22 cellular contexts compared by ENCODE assay signal in the genomic region with DNA sequence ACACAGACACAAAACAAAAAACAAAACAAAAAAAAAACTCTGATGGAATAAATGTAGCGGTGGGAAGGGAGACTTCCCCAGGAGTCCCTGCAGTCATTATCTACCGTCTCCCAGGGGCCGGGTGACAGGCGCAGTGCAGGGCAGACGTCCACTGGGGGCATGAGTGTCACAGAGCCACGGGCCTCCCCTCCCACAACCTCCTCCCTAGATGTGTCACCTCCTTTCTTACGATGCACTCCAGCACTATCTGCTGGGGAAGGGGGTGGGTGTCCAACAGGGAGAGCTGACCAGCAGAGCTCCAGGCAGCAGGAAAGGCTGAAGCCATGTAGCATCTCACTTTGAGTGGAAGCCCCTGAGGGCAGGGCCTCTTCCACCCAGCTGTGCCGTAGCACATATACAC.
A peak's percentile ranks its signal among the peaks of the same experiment; 100 is the strongest.
DNase-seq lines count a peak whose midpoint lies in the region; ATAC-seq, FAIRE-seq and TF ChIP-seq lines count a peak whose summit lies in the region.
"Had no signal": no experiment of that assay in that cellular context is flagged by ENCODE, and none has a peak within 500 bp of the region (broad histone marks: within the 10 kb centered on the region; RNA-seq: fewer than 3 reads in every experiment).

No MANE protein-coding gene starts in this region.

- FAIRE-seq in K562 (lab: Jason Lieb, UNC): no peak
- FAIRE-seq: G401.6, GM19239, kidney had no signal

- 0% methylated on average over 8 of the region's 8 CpGs for WGBS in K562 (ENCODE audit: insufficient coverage, low coverage, missing lambda C conversion rate)

- intact Hi-C loops in activated CD4-positive, alpha-beta T cell treated with anti-CD3 and anti-CD28 coated beads for 36 hours (cut with DNase I, micrococcal nuclease): no loop called here
- intact Hi-C loops in K562 (cut with micrococcal nuclease) (no loop called here), upper lobe of right lung (cut with DNase I) (no loop called here)

- H3K4me2 ChIP-seq in K562 (ENCODE audit: insufficient read depth, low read length): no peak overlapping the region

- peak; percentile 22 for DNase-seq in activated CD4-positive, alpha-beta T cell treated with anti-CD3 and anti-CD28 coated beads for 48 hours
- no peak for DNase-seq in activated CD4-positive, alpha-beta T cell treated with anti-CD3 and anti-CD28 coated beads for 36 hours
- DNase-seq in MV-4-11 (lab: John Stamatoyannopoulos, UW): peak; percentile 38
- DNase-seq in K562 (ENCODE audit: extremely low read depth in 1 of 4, low spot score in 3 of 4): peak in 3 of 4 experiments; percentile 22 to 33 (median 31)
- DNase-seq in upper lobe of right lung: no peak
- no peak for DNase-seq in glutamatergic neuron
- DNase-seq in NCI-H446 (lab: John Stamatoyannopoulos, UW): no peak
- DNase-seq: activated CD4-positive, alpha-beta T cell treated with anti-CD3 and anti-CD28 coated beads, Interleukin-2, amount 10 ng/mL, durations not matched to agents 24 days and 14 days; activated naive CD8-positive, alpha-beta T cell treated with anti-CD3 and anti-CD28 coated beads for 36 hours; CD4-positive, alpha-beta memory T cell; kidney; NCI-H1105 treated with DMSO at 0.1 percent for 48 hours; retina; stimulated activated naive CD8-positive, alpha-beta T cell treated with anti-CD3 and anti-CD28 coated beads, Interleukin-15, Interleukin-2, amounts not matched to agents 100 U/mL and 50 U/mL, for 24 hours; T-helper 2 cell had no signal

- H3K36me3 ChIP-seq in K562 (ENCODE audit: control insufficient read depth, insufficient read depth, low read length) (no peaks in the 10 kb centered on the region), upper lobe of right lung (no peaks in the 10 kb centered on the region)
- H3K36me3 ChIP-seq: upper lobe of left lung had no signal

- H3K27ac ChIP-seq in K562 (ENCODE audit: extremely low read depth, low read depth, low read length) (no peak overlapping the region), upper lobe of right lung (no peak overlapping the region)
- H3K27ac ChIP-seq: upper lobe of left lung had no signal

- BruUV-seq in K562 (replicated peaks; lab: Mats Ljungman, UMichigan): no TSS peak

- no peaks in the 10 kb centered on the region for H3K9me1 ChIP-seq in K562 (ENCODE audit: control insufficient read depth, insufficient read depth, low read length)

- no peak overlapping the region for H3K27ac Mint-ChIP-seq in activated CD4-positive, alpha-beta T cell treated with anti-CD3 and anti-CD28 coated beads for 36 hours
- no peak overlapping the region for H3K27ac Mint-ChIP-seq in glutamatergic neuron (ENCODE audit: unreplicated experiment)
- H3K27ac Mint-ChIP-seq: activated CD4-positive, alpha-beta T cell treated with anti-CD3 and anti-CD28 coated beads, Interleukin-2, amount 10 ng/mL, durations not matched to agents 24 days and 14 days; activated naive CD8-positive, alpha-beta T cell treated with anti-CD3 and anti-CD28 coated beads for 36 hours; IgD-negative memory B cell; mesothelial cell of epicardium had no signal

- no peak for TF ChIP-seq EP300 in K562 (IDR thresholded peaks at IDR 0.05; ENCODE audit: low read length)

- no peaks in the 10 kb centered on the region for H3K27me3 Mint-ChIP-seq in activated CD4-positive, alpha-beta T cell treated with anti-CD3 and anti-CD28 coated beads for 36 hours
- peaks cover 2% of the 10 kb centered on the region for H3K27me3 Mint-ChIP-seq in glutamatergic neuron (ENCODE audit: unreplicated experiment)
- H3K27me3 Mint-ChIP-seq: activated CD4-positive, alpha-beta T cell treated with anti-CD3 and anti-CD28 coated beads, Interleukin-2, amount 10 ng/mL, durations not matched to agents 24 days and 14 days; activated naive CD8-positive, alpha-beta T cell treated with anti-CD3 and anti-CD28 coated beads for 36 hours had no signal

- H3K9me3 ChIP-seq in K562 (replicated peaks; ENCODE audit: control insufficient read depth, insufficient read depth, low read depth, low read length): no peaks in the 10 kb centered on the region
- no peaks in the 10 kb centered on the region for H3K9me3 ChIP-seq in upper lobe of right lung
- H3K9me3 ChIP-seq: upper lobe of left lung had no signal

- no peaks in the 10 kb centered on the region for H3K9me3 Mint-ChIP-seq in activated CD4-positive, alpha-beta T cell treated with anti-CD3 and anti-CD28 coated beads for 36 hours (ENCODE audit: low read depth)
- peaks cover 3% of the 10 kb centered on the region for H3K9me3 Mint-ChIP-seq in glutamatergic neuron (ENCODE audit: unreplicated experiment)
- H3K9me3 Mint-ChIP-seq: activated CD4-positive, alpha-beta T cell treated with anti-CD3 and anti-CD28 coated beads, Interleukin-2, amount 10 ng/mL, durations not matched to agents 24 days and 14 days; IgD-negative memory B cell; mesothelial cell of epicardium; neural crest cell had no signal

- POLR2A ChIA-PET in activated CD4-positive, alpha-beta T cell treated with anti-CD3 and anti-CD28 coated beads for 36 hours (lab: Charles Lee): no interaction called here
- POLR2A ChIA-PET in K562 (lab: Yijun Ruan, JAX): no interaction called here

- H3K4me3 ChIP-seq in K562 (no peak overlapping the region), upper lobe of right lung (no peak overlapping the region)
- H3K4me3 ChIP-seq: upper lobe of left lung had no signal

- H3K79me2 ChIP-seq in K562 (ENCODE audit: control insufficient read depth, insufficient read depth, low read length): no peaks in the 10 kb centered on the region

- H3K4me1 Mint-ChIP-seq in activated CD4-positive, alpha-beta T cell treated with anti-CD3 and anti-CD28 coated beads for 36 hours: peaks cover 17% of the 10 kb centered on the region
- H3K4me1 Mint-ChIP-seq in glutamatergic neuron (ENCODE audit: low read depth, unreplicated experiment): peaks cover 33% of the 10 kb centered on the region

- H2AFZ ChIP-seq in K562 (ENCODE audit: low read depth, low read length): no peak overlapping the region

- TF ChIP-seq CTCF in K562 (IDR thresholded peaks at IDR 0.05 in 2 of 3, conservative IDR thresholded peaks at IDR 0.05 in 1 of 3; ENCODE audit: insufficient read depth in 2 of 3, low read depth in 1 of 3, low read length in 3 of 3) (peak in 2 of 3 experiments; percentile 22; a peak in 1 of 6 replicates), upper lobe of right lung (IDR thresholded peaks at IDR 0.05) (no peak), glutamatergic neuron (IDR thresholded peaks at IDR 0.05; ENCODE audit: partially characterized antibody, unreplicated experiment) (no peak)

- no peak overlapping the region for H3K4me3 Mint-ChIP-seq in activated CD4-positive, alpha-beta T cell treated with anti-CD3 and anti-CD28 coated beads for 36 hours
- H3K4me3 Mint-ChIP-seq in glutamatergic neuron (ENCODE audit: unreplicated experiment): no peak overlapping the region
- H3K4me3 Mint-ChIP-seq: activated CD4-positive, alpha-beta T cell treated with anti-CD3 and anti-CD28 coated beads, Interleukin-2, amount 10 ng/mL, durations not matched to agents 24 days and 14 days; activated naive CD8-positive, alpha-beta T cell treated with anti-CD3 and anti-CD28 coated beads for 36 hours; CD4-positive, alpha-beta memory T cell; mesothelial cell of epicardium; neural crest cell had no signal

- in situ Hi-C loops in K562 (cut with MboI): loop anchor here (25.0 kb wide), 1 partner anchor 525 kb away; no protein-coding TSS in a partner anchor

- CTCF ChIA-PET in activated CD4-positive, alpha-beta T cell treated with anti-CD3 and anti-CD28 coated beads for 36 hours (lab: Charles Lee): interaction anchor here (1.4 kb wide), 1 partner anchor 8 kb away, joined by 3 read pairs; no protein-coding TSS in a partner anchor
- CTCF ChIA-PET in K562 (lab: Yijun Ruan, JAX; ENCODE audit: low intra/inter-chr PET ratio): interaction anchor here (0.6 kb wide), 1 partner anchor 44 kb away, joined by 3 read pairs; no protein-coding TSS in a partner anchor

- H3K27me3 ChIP-seq in K562 (ENCODE audit: control insufficient read depth in 2 of 2, insufficient read depth in 2 of 2, low read length in 2 of 2) (peaks cover 22 to 80% of the 10 kb centered on the region in 2 experiments; a peak in 3 of 5 replicates), upper lobe of right lung (no peaks in the 10 kb centered on the region)
- H3K27me3 ChIP-seq: upper lobe of left lung had no signal

- H4K20me1 ChIP-seq in K562 (replicated peaks; ENCODE audit: control insufficient read depth, insufficient read depth, low read length): no peaks in the 10 kb centered on the region; the same call in 1 of the 2 replicates

- peak in 1 of 2 experiments; percentile 21; a peak in 1 of 4 replicates for TF ChIP-seq RAD21 in K562 (CRISPR knock-in tag; conservative IDR thresholded peaks at IDR 0.05 in 1 of 2, IDR thresholded peaks at IDR 0.05 in 1 of 2)

- H3K4me1 ChIP-seq in K562 (replicated peaks in 1 of 2; ENCODE audit: control insufficient read depth in 2 of 2, insufficient read depth in 2 of 2, low read length in 2 of 2) (no peaks in the 10 kb centered on the region), upper lobe of right lung (peaks cover 8% of the 10 kb centered on the region)

- H3K36me3 Mint-ChIP-seq in activated CD4-positive, alpha-beta T cell treated with anti-CD3 and anti-CD28 coated beads for 36 hours (ENCODE audit: low read depth): no peaks in the 10 kb centered on the region
- no peaks in the 10 kb centered on the region for H3K36me3 Mint-ChIP-seq in glutamatergic neuron (ENCODE audit: unreplicated experiment)
- H3K36me3 Mint-ChIP-seq: activated naive CD8-positive, alpha-beta T cell treated with anti-CD3 and anti-CD28 coated beads for 36 hours; CD4-positive, alpha-beta memory T cell; IgD-negative memory B cell; mesothelial cell of epicardium had no signal

- no peak for TF ChIP-seq POLR2A in K562 (conservative IDR thresholded peaks at IDR 0.05)

- ATAC-seq in activated CD4-positive, alpha-beta T cell treated with anti-CD3 and anti-CD28 coated beads for 36 hours: no peak
- ATAC-seq in K562 (peak; percentile 83), upper lobe of right lung (peak; percentile 26), HG02852 (IDR thresholded peaks at IDR 0.05; ENCODE audit: unreplicated experiment) (no peak)
- ATAC-seq: stimulated activated naive CD8-positive, alpha-beta T cell treated with anti-CD3 and anti-CD28 coated beads, Interleukin-15, Interleukin-2, amounts not matched to agents 100 U/mL and 50 U/mL, for 24 hours had no signal

- no peak overlapping the region for H3K9ac ChIP-seq in K562 (ENCODE audit: insufficient read depth in 1 of 2, low read depth in 2 of 2, low read length in 2 of 2)

TF ChIP-seq in K562, 482 proteins besides CTCF, POLR2A, EP300 and RAD21 (continues in another document):
- no peak for TF ChIP-seq NONO (IDR thresholded peaks at IDR 0.05; ENCODE audit: low read depth in 2 of 2, low read length in 1 of 2)
- no peak for TF ChIP-seq RBM14 (IDR thresholded peaks at IDR 0.05; ENCODE audit: borderline replicate concordance, insufficient read depth, low read depth, low read length)
- no peak for TF ChIP-seq NCOA2 (IDR thresholded peaks at IDR 0.05; ENCODE audit: partially characterized antibody in 2 of 2)

Comparison
In these comparisons a context has a peak if more than half of its experiments do, and no peak if none do; other contexts are left out.
1. DNase-seq: peak in activated CD4-positive, alpha-beta T cell treated with anti-CD3 and anti-CD28 coated beads for 48 hours (single experiment), MV-4-11 (single experiment) and K562 (3 of 4); none in activated CD4-positive, alpha-beta T cell treated with anti-CD3 and anti-CD28 coated beads for 36 hours (single experiment), upper lobe of right lung (single experiment), glutamatergic neuron (single experiment) and NCI-H446 (0 of 2).
2. ATAC-seq: peak in K562 (single experiment) and upper lobe of right lung (single experiment); none in activated CD4-positive, alpha-beta T cell treated with anti-CD3 and anti-CD28 coated beads for 36 hours (single experiment) and HG02852 (single experiment).
3. CTCF ChIP-seq: peak in K562 (2 of 3); none in upper lobe of right lung (single experiment) and glutamatergic neuron (single experiment).